1 cellular context compared by ENCODE assay signal in genomic region chr17:79400989-79401703, GRCh38.
TF ChIP-seq lines count a peak whose summit lies in the region.

No MANE protein-coding gene starts in this region.

TF ChIP-seq in K562, 482 proteins besides CTCF, POLR2A, EP300 and RAD21 (continued from another document and continues in another):
- TF ChIP-seq L3MBTL2 (IDR thresholded peaks at IDR 0.05), result no peak
- no peak for TF ChIP-seq SMAD1 (IDR thresholded peaks at IDR 0.05; ENCODE audit: low read depth, low read length, partially characterized antibody)
- no peak for TF ChIP-seq DDX20 (tag; IDR thresholded peaks at IDR 0.05; ENCODE audit: low read depth)
- TF ChIP-seq XRCC4 (IDR thresholded peaks at IDR 0.05; ENCODE audit: extremely low read depth, insufficient read depth, insufficient read length), result no peak
- no peak for TF ChIP-seq DMBX1 (CRISPR knock-in tag; IDR thresholded peaks at IDR 0.05; ENCODE audit: borderline replicate concordance)
- no peak for TF ChIP-seq EP400 (IDR thresholded peaks at IDR 0.05)
- no peak for TF ChIP-seq CBX3 (IDR thresholded peaks at IDR 0.05; ENCODE audit: borderline replicate concordance in 1 of 2, low read length in 2 of 2)
- TF ChIP-seq MXD1 (CRISPR knock-in tag; IDR thresholded peaks at IDR 0.05; ENCODE audit: borderline replicate concordance, poor library complexity, severe bottlenecking), result no peak
- no peak for TF ChIP-seq SREBF1 (IDR thresholded peaks at IDR 0.05; ENCODE audit: borderline replicate concordance, low read depth, low read length)
- no peak for TF ChIP-seq CHD2 (IDR thresholded peaks at IDR 0.05; ENCODE audit: low read depth, low read length)
- peak; percentile 84 for TF ChIP-seq KLF13 (tag; IDR thresholded peaks at IDR 0.05; ENCODE audit: borderline replicate concordance, low read depth)
- no peak for TF ChIP-seq ZBTB7A (IDR thresholded peaks at IDR 0.05; ENCODE audit: borderline replicate concordance, control insufficient read depth, low read depth, low read length)
- TF ChIP-seq FIP1L1 (IDR thresholded peaks at IDR 0.05; ENCODE audit: low read depth, low read length, poor library complexity, severe bottlenecking), result no peak
- no peak for TF ChIP-seq NR0B1 (IDR thresholded peaks at IDR 0.05; ENCODE audit: partially characterized antibody)
- no peak for TF ChIP-seq CHD1 (IDR thresholded peaks at IDR 0.05; ENCODE audit: low read length)
- no peak for TF ChIP-seq KLF10 (CRISPR knock-in tag; IDR thresholded peaks at IDR 0.05)
- no peak for TF ChIP-seq CSDE1 (IDR thresholded peaks at IDR 0.05)
- no peak for TF ChIP-seq IFI16 (CRISPR knock-in tag; IDR thresholded peaks at IDR 0.05)
- no peak for TF ChIP-seq BRD4 (IDR thresholded peaks at IDR 0.05)
- TF ChIP-seq ZNF316 (IDR thresholded peaks at IDR 0.05), result no peak
- TF ChIP-seq RBBP5 (IDR thresholded peaks at IDR 0.05; ENCODE audit: borderline replicate concordance, insufficient read depth, low read length, poor library complexity, severe bottlenecking), result no peak
- TF ChIP-seq ARID1B (IDR thresholded peaks at IDR 0.05), result no peak
- no peak for TF ChIP-seq PHF21A (IDR thresholded peaks at IDR 0.05; ENCODE audit: borderline replicate concordance, low read depth)
- no peak for TF ChIP-seq ATF1 (CRISPR knock-in tag; IDR thresholded peaks at IDR 0.05)
- TF ChIP-seq ATF1 (tag; IDR thresholded peaks at IDR 0.05), result peak; percentile 32; the same call in 1 of the 2 replicates
- TF ChIP-seq TAF9B (IDR thresholded peaks at IDR 0.05; ENCODE audit: partially characterized antibody), result no peak
- TF ChIP-seq PBX2 (CRISPR knock-in tag; IDR thresholded peaks at IDR 0.05; ENCODE audit: low read depth), result no peak
- no peak for TF ChIP-seq PBX2 (tag; conservative IDR thresholded peaks at IDR 0.05; ENCODE audit: low read depth)
- no peak for TF ChIP-seq MTA3 (IDR thresholded peaks at IDR 0.05; ENCODE audit: borderline replicate concordance)
- TF ChIP-seq CTBP1 (IDR thresholded peaks at IDR 0.05; ENCODE audit: borderline replicate concordance), result no peak
- no peak for TF ChIP-seq ZNF699 (CRISPR knock-in tag; IDR thresholded peaks at IDR 0.05; ENCODE audit: insufficient replicate concordance)
- no peak for TF ChIP-seq ZKSCAN8 (CRISPR knock-in tag; IDR thresholded peaks at IDR 0.05)
- TF ChIP-seq RB1 (IDR thresholded peaks at IDR 0.05; ENCODE audit: low read depth), result peak; percentile 43; the same call in 1 of the 2 replicates
- TF ChIP-seq NEUROD1 (IDR thresholded peaks at IDR 0.05; ENCODE audit: borderline replicate concordance, low read depth, low read length, partially characterized antibody), result no peak
- TF ChIP-seq NRF1 (conservative IDR thresholded peaks at IDR 0.05 in 1 of 2, IDR thresholded peaks at IDR 0.05 in 1 of 2), result peak; percentile 89 to 90
- TF ChIP-seq HBP1 (CRISPR knock-in tag; IDR thresholded peaks at IDR 0.05), result no peak
- no peak for TF ChIP-seq TAF1 (IDR thresholded peaks at IDR 0.05; ENCODE audit: control insufficient read depth, extremely low read depth, insufficient read depth, low read length, severe bottlenecking)
- no peak for TF ChIP-seq SNIP1 (IDR thresholded peaks at IDR 0.05; ENCODE audit: low read depth)
- TF ChIP-seq JUN (IDR thresholded peaks at IDR 0.05; ENCODE audit: borderline replicate concordance, low read depth, low read length), result no peak
- no peak for TF ChIP-seq JUN (CRISPR knock-in tag; IDR thresholded peaks at IDR 0.05; ENCODE audit: borderline replicate concordance)
- no peak for TF ChIP-seq VEZF1 (CRISPR knock-in tag; IDR thresholded peaks at IDR 0.05)
- TF ChIP-seq ARID3B (CRISPR knock-in tag; IDR thresholded peaks at IDR 0.05; ENCODE audit: borderline replicate concordance), result no peak
- TF ChIP-seq PRPF4 (IDR thresholded peaks at IDR 0.05; ENCODE audit: insufficient read depth, low read depth, low read length, poor library complexity, severe bottlenecking), result no peak
- no peak for TF ChIP-seq TRIM25 (IDR thresholded peaks at IDR 0.05; ENCODE audit: borderline replicate concordance)
- TF ChIP-seq STAG1 (CRISPR knock-in tag; IDR thresholded peaks at IDR 0.05; ENCODE audit: borderline replicate concordance), result no peak
- no peak for TF ChIP-seq ZFP30 (CRISPR knock-in tag; IDR thresholded peaks at IDR 0.05; ENCODE audit: borderline replicate concordance)
- TF ChIP-seq HDAC6 (IDR thresholded peaks at IDR 0.05; ENCODE audit: low read depth, low read length), result no peak
- no peak for TF ChIP-seq SMAD4 (CRISPR knock-in tag; conservative IDR thresholded peaks at IDR 0.05)
- TF ChIP-seq FOXP4 (CRISPR knock-in tag; IDR thresholded peaks at IDR 0.05; ENCODE audit: borderline replicate concordance), result no peak
- peak in 1 of 2 experiments; percentile 73; a peak in 1 of 4 replicates for TF ChIP-seq ARNT (IDR thresholded peaks at IDR 0.05)
- TF ChIP-seq ELF2 (CRISPR knock-in tag; IDR thresholded peaks at IDR 0.05), result no peak
- TF ChIP-seq RBM39 (optimal IDR thresholded peaks at IDR 0.05; ENCODE audit: low read depth, low read length), result no peak
- TF ChIP-seq CREM (IDR thresholded peaks at IDR 0.05; ENCODE audit: low read depth), result peak; percentile 47
- no peak for TF ChIP-seq PTRF (tag; IDR thresholded peaks at IDR 0.05)
- no peak for TF ChIP-seq SMAD2 (IDR thresholded peaks at IDR 0.05; ENCODE audit: low read depth, low read length)
- no peak for TF ChIP-seq NR1H2 (CRISPR knock-in tag; IDR thresholded peaks at IDR 0.05)
- TF ChIP-seq MED1 (CRISPR knock-in tag; IDR thresholded peaks at IDR 0.05; ENCODE audit: borderline replicate concordance), result no peak
- TF ChIP-seq RCOR1 (IDR thresholded peaks at IDR 0.05; ENCODE audit: borderline replicate concordance in 1 of 2, low read depth in 2 of 2, low read length in 2 of 2), result no peak
